In genomic region chr6:25556516-25556915, GRCh38 we compare ENCODE assay signal across 8 cellular contexts.
DNase-seq lines count a peak whose midpoint lies in the region; ATAC-seq, FAIRE-seq and TF ChIP-seq lines count a peak whose summit lies in the region.

No MANE protein-coding gene starts in this region.

- intact Hi-C loops in heart left ventricle (cut with DNase I) = loop anchor here (1.0 to 10.0 kb wide), 11 partner anchors 279 to 334 kb away; partner anchors contain the start of gene CARMIL1 (in 1 of the 10)

- H3K36me3 ChIP-seq in adipocyte (ENCODE audit: control insufficient read depth, insufficient read depth, low read length, severe bottlenecking) = no peaks in the 10 kb centered on the region
- peaks cover 0 to 6% (median 0%) of the 10 kb centered on the region in 9 donors for H3K36me3 ChIP-seq in heart left ventricle

- no peak overlapping the region for H3K27ac ChIP-seq in heart left ventricle

- TF ChIP-seq POLR2A in GM12891 (IDR thresholded peaks at IDR 0.05; ENCODE audit: low read depth, low read length) (no peak), heart left ventricle (IDR thresholded peaks at IDR 0.05) (no peak)

- peak; percentile 96 for FAIRE-seq in GM12891 (lab: Jason Lieb, UNC)

- H3K9ac ChIP-seq in adipocyte (ENCODE audit: low read length) = no peak overlapping the region

- peak in 3 of 4 donors; percentile 42 to 61 (median 48) for ATAC-seq in heart left ventricle
- no peak for ATAC-seq in GM18858 (IDR thresholded peaks at IDR 0.05; ENCODE audit: unreplicated experiment)
- ATAC-seq in HG03378 (IDR thresholded peaks at IDR 0.05; ENCODE audit: unreplicated experiment) = no peak

- no peaks in the 10 kb centered on the region for H3K9me3 ChIP-seq in adipocyte (ENCODE audit: control insufficient read depth, low read length)
- no peaks in the 10 kb centered on the region for H3K9me3 ChIP-seq in heart left ventricle

- H3K4me1 ChIP-seq in adipocyte (ENCODE audit: control insufficient read depth, insufficient read depth, low read length) (no peaks in the 10 kb centered on the region), heart left ventricle (peaks cover 0 to 3% (median 0%) of the 10 kb centered on the region in 12 donors)

- no peaks in the 10 kb centered on the region for H3K27me3 ChIP-seq in adipocyte (replicated peaks; ENCODE audit: control insufficient read depth, insufficient read depth, low read length)
- no peaks in the 10 kb centered on the region for H3K27me3 ChIP-seq in heart left ventricle

- H3K4me3 ChIP-seq in adipocyte (ENCODE audit: low read length) (no peak overlapping the region), heart left ventricle (no peak overlapping the region)

- DNase-seq in GM12891 (ENCODE audit: insufficient read length, low spot score) (peak; percentile 15), NCI-H1092 treated with DMSO at 0.1 percent for 48 hours (lab: John Stamatoyannopoulos, UW) (peak; percentile 36), T follicular helper cell (ENCODE audit: low read depth) (peak; percentile 65), adipocyte (ENCODE audit: low read depth) (peak; percentile 92), heart left ventricle (peak; percentile 66 to 81 (median 71)), renal cortical epithelial cell (ENCODE audit: low read depth) (peak; percentile 75)

- WGBS in heart left ventricle, 4 donors = 22 to 23% (median 22%) methylated on average over 10 of the region's 10 CpGs

- TF ChIP-seq CTCF in heart left ventricle (IDR thresholded peaks at IDR 0.05) = peak; percentile 70 to 90 (median 82)

TF ChIP-seq in GM12891, 5 proteins besides CTCF, POLR2A, EP300 and RAD21:
- TF ChIP-seq SPI1 (IDR thresholded peaks at IDR 0.05; ENCODE audit: low read depth, low read length) (no peak), POU2F2 (IDR thresholded peaks at IDR 0.05; ENCODE audit: low read depth, low read length) (no peak), TAF1 (IDR thresholded peaks at IDR 0.05; ENCODE audit: low read depth, low read length) (no peak), POLR2AphosphoS5 (IDR thresholded peaks at IDR 0.05; ENCODE audit: low read depth, low read length) (no peak), PAX5 (IDR thresholded peaks at IDR 0.05; ENCODE audit: insufficient read depth, low read length, severe bottlenecking) (no peak)
TF ChIP-seq in GM12891: peak in this region for 0.

Comparison
In these comparisons a context has a peak if more than half of its experiments do, and no peak if none do; other contexts are left out.
1. DNase-seq: peak in every context shown above with its lines; median percentile 92 in adipocyte; 75 in renal cortical epithelial cell; 71 in heart left ventricle; 65 in T follicular helper cell; 36 in NCI-H1092 treated with DMSO at 0.1 percent for 48 hours; 15 in GM12891.
2. ATAC-seq: peak in heart left ventricle (3 of 4); none in GM18858 (single experiment) and HG03378 (single experiment).